Comparison of ENCODE assay signal across 17 cellular contexts in genomic region chr10:44998146-44998631, GRCh38. TPM values are rescaled to one million over a fixed set of nuclear protein-coding genes. Genes with fewer than 3 reads are reported as not detected.
A peak's percentile ranks its signal among the peaks of the same experiment; 100 is the strongest.
DNase-seq lines count a peak whose midpoint lies in the region; ATAC-seq, FAIRE-seq and TF ChIP-seq lines count a peak whose summit lies in the region.
"Had no signal": no experiment of that assay in that cellular context is flagged by ENCODE, and none has a peak within 500 bp of the region (broad histone marks: within the 10 kb centered on the region; RNA-seq: fewer than 3 reads in every experiment).

No MANE protein-coding gene starts in this region.

- peaks cover 21% of the 10 kb centered on the region for H3K79me2 ChIP-seq in astrocyte (ENCODE audit: insufficient read depth, low read length)

- POLR2A ChIA-PET in activated CD4-positive, alpha-beta T cell treated with anti-CD3 and anti-CD28 coated beads, Interleukin-2, amount 10 ng/mL, durations not matched to agents 7 days and 5 days (lab: Charles Lee) = no interaction called here

- DNase-seq in astrocyte (ENCODE audit: low read depth) (peak; percentile 39), glomerular visceral epithelial cell (ENCODE audit: extremely low spot score) (peak; percentile 81), renal cortical epithelial cell (ENCODE audit: low read depth) (peak; percentile 85), HPDE6-E6E7 (ENCODE audit: extremely low spot score) (no peak)
- no peak for DNase-seq in effector CD4-positive, alpha-beta T cell
- DNase-seq in activated CD4-positive, alpha-beta T cell treated with anti-CD3 and anti-CD28 coated beads, Interleukin-2, amount 10 ng/mL, durations not matched to agents 7 days and 5 days = no peak
- DNase-seq: activated gamma-delta T cell; DMS 273 treated with DMSO at 0.1 percent for 48 hours; KBM-7; NCI-H526 treated with DMSO at 0.1 percent for 48 hours; stimulated activated CD4-positive, alpha-beta T cell treated with anti-CD3 and anti-CD28 coated beads, Interleukin-12 subunit alpha, Interleukin-12 subunit beta, amount 100 ng/mL, for 4 hours; T-helper 2 cell had no signal

- H3K27me3 ChIP-seq in BLaER1 (no peaks in the 10 kb centered on the region), astrocyte (ENCODE audit: insufficient read depth, low read length) (no peaks in the 10 kb centered on the region)

- no peak for FAIRE-seq in astrocyte (lab: Jason Lieb, UNC)
- FAIRE-seq: keratinocyte had no signal

- H3K27ac Mint-ChIP-seq in astrocyte (ENCODE audit: unreplicated experiment) = no peak overlapping the region
- H3K27ac Mint-ChIP-seq in activated CD4-positive, alpha-beta T cell treated with anti-CD3 and anti-CD28 coated beads, Interleukin-2, amount 10 ng/mL, durations not matched to agents 7 days and 5 days = no peak overlapping the region
- H3K27ac Mint-ChIP-seq: natural killer cell treated with Interleukin-12 subunit alpha and Interleukin-12 subunit beta and Interleukin-15 and Interleukin-18, amount 100 ng/mL, for 72 hours had no signal

- no peaks in the 10 kb centered on the region for H4K20me1 ChIP-seq in BLaER1
- H4K20me1 ChIP-seq in astrocyte (ENCODE audit: insufficient read depth, low read length) = no peaks in the 10 kb centered on the region

- CTCF ChIA-PET in activated CD4-positive, alpha-beta T cell treated with anti-CD3 and anti-CD28 coated beads, Interleukin-2, amount 10 ng/mL, durations not matched to agents 7 days and 5 days (lab: Charles Lee) = interaction anchor here (0.9 kb wide), 1 partner anchor 65 kb away, joined by 3 read pairs; no protein-coding TSS in a partner anchor

- no peak for TF ChIP-seq CTCF in astrocyte (IDR thresholded peaks at IDR 0.05; ENCODE audit: insufficient read depth, low read depth, low read length)

- H3K4me1 ChIP-seq in BLaER1 (peaks cover 81% of the 10 kb centered on the region), astrocyte (ENCODE audit: insufficient read depth, low read length) (peaks cover 17% of the 10 kb centered on the region)

- H3K4me3 ChIP-seq in BLaER1 = peak overlapping the region; percentile 81; the same call in 1 of the 2 replicates
- no peak overlapping the region for H3K4me3 ChIP-seq in astrocyte (ENCODE audit: insufficient read depth, low read depth, low read length)

- no peak for ATAC-seq in HG03469 (IDR thresholded peaks at IDR 0.05; ENCODE audit: unreplicated experiment)
- ATAC-seq: natural killer cell treated with Interleukin-12 subunit alpha and Interleukin-12 subunit beta and Interleukin-15 and Interleukin-18, amount 100 ng/mL, for 72 hours; Panc1 had no signal

- H3K27me3 Mint-ChIP-seq in astrocyte (ENCODE audit: low read depth, unreplicated experiment) = no peaks in the 10 kb centered on the region
- H3K27me3 Mint-ChIP-seq in activated CD4-positive, alpha-beta T cell treated with anti-CD3 and anti-CD28 coated beads, Interleukin-2, amount 10 ng/mL, durations not matched to agents 7 days and 5 days = peaks cover 17% of the 10 kb centered on the region
- H3K27me3 Mint-ChIP-seq: natural killer cell treated with Interleukin-12 subunit alpha and Interleukin-12 subunit beta and Interleukin-15 and Interleukin-18, amount 100 ng/mL, for 72 hours had no signal

- H3K9me3 Mint-ChIP-seq in astrocyte (ENCODE audit: unreplicated experiment) = peaks cover 6% of the 10 kb centered on the region
- peaks cover 14% of the 10 kb centered on the region for H3K9me3 Mint-ChIP-seq in activated CD4-positive, alpha-beta T cell treated with anti-CD3 and anti-CD28 coated beads, Interleukin-2, amount 10 ng/mL, durations not matched to agents 7 days and 5 days

- peaks cover 6% of the 10 kb centered on the region for H3K36me3 Mint-ChIP-seq in astrocyte (ENCODE audit: low read depth, unreplicated experiment)
- peaks cover 17% of the 10 kb centered on the region for H3K36me3 Mint-ChIP-seq in activated CD4-positive, alpha-beta T cell treated with anti-CD3 and anti-CD28 coated beads, Interleukin-2, amount 10 ng/mL, durations not matched to agents 7 days and 5 days (ENCODE audit: low read depth)

- H2AFZ ChIP-seq in astrocyte (ENCODE audit: low read depth, low read length) = no peak overlapping the region

- no peak overlapping the region for H3K4me3 Mint-ChIP-seq in astrocyte (ENCODE audit: unreplicated experiment)
- H3K4me3 Mint-ChIP-seq in activated CD4-positive, alpha-beta T cell treated with anti-CD3 and anti-CD28 coated beads, Interleukin-2, amount 10 ng/mL, durations not matched to agents 7 days and 5 days = no peak overlapping the region
- H3K4me3 Mint-ChIP-seq: natural killer cell treated with Interleukin-12 subunit alpha and Interleukin-12 subunit beta and Interleukin-15 and Interleukin-18, amount 100 ng/mL, for 72 hours had no signal

- H3K9ac ChIP-seq in BLaER1 (0 out of 2 replicates have a peak overlapping the region, but pooled peaks have one; percentile 97), astrocyte (ENCODE audit: low read length) (no peak overlapping the region)

- H3K4me2 ChIP-seq in BLaER1 = peak overlapping the region; percentile 97
- no peak overlapping the region for H3K4me2 ChIP-seq in astrocyte (ENCODE audit: low read length)

- peaks cover 11% of the 10 kb centered on the region for H3K36me3 ChIP-seq in BLaER1
- H3K36me3 ChIP-seq in astrocyte (ENCODE audit: insufficient read depth, low read length) = peaks cover under 1% of the 10 kb centered on the region

- peaks cover 19% of the 10 kb centered on the region for H3K4me1 Mint-ChIP-seq in astrocyte (ENCODE audit: low read depth, unreplicated experiment)
- peaks cover 58% of the 10 kb centered on the region for H3K4me1 Mint-ChIP-seq in activated CD4-positive, alpha-beta T cell treated with anti-CD3 and anti-CD28 coated beads, Interleukin-2, amount 10 ng/mL, durations not matched to agents 7 days and 5 days

- H3K9me3 ChIP-seq in BLaER1 (peaks cover 12% of the 10 kb centered on the region), astrocyte (ENCODE audit: insufficient read depth, low read depth, low read length) (peaks cover under 1% of the 10 kb centered on the region)

- H3K27ac ChIP-seq in BLaER1 (peak overlapping the region; percentile 98), astrocyte (ENCODE audit: low read depth, low read length) (no peak overlapping the region)

RNA-seq across cellular contexts. Expression of gene ZNF22, which starts 2.5 kb away (rescaled TPM):
- total RNA-seq in astrocyte = 10.9 and 12.0 TPM in 2 replicates
- total RNA-seq in renal cortical epithelial cell = 24.5 and 26.8 TPM in 2 replicates
- total RNA-seq in activated CD4-positive, alpha-beta T cell treated with anti-CD3 and anti-CD28 coated beads, Interleukin-2, amount 10 ng/mL, durations not matched to agents 7 days and 5 days = 10 to 100 TPM; 26.9 to 29.7 TPM

RNA-seq across cellular contexts. Expression of gene DEPP1, which starts 19.6 kb away (rescaled TPM):
- 6.6 and 8.0 TPM in 2 replicates for total RNA-seq in astrocyte
- 11.3 and 24.5 TPM in 2 replicates for total RNA-seq in renal cortical epithelial cell
- under 1 TPM; 0.22 to 0.33 TPM for total RNA-seq in activated CD4-positive, alpha-beta T cell treated with anti-CD3 and anti-CD28 coated beads, Interleukin-2, amount 10 ng/mL, durations not matched to agents 7 days and 5 days

RNA-seq across cellular contexts. Expression of gene RASSF4, which starts 38.6 kb away (rescaled TPM):
- total RNA-seq in astrocyte = 69.9 and 83.0 TPM in 2 replicates
- total RNA-seq in renal cortical epithelial cell = 79.1 and 155 TPM in 2 replicates
- total RNA-seq in activated CD4-positive, alpha-beta T cell treated with anti-CD3 and anti-CD28 coated beads, Interleukin-2, amount 10 ng/mL, durations not matched to agents 7 days and 5 days = under 1 TPM; 0.42 to 0.52 TPM

Comparison
In these comparisons a context has a peak if more than half of its experiments do, and no peak if none do; other contexts are left out.
1. DNase-seq: peak in astrocyte (single experiment), glomerular visceral epithelial cell (single experiment) and renal cortical epithelial cell (single experiment); none in effector CD4-positive, alpha-beta T cell (single experiment), HPDE6-E6E7 (single experiment) and activated CD4-positive, alpha-beta T cell treated with anti-CD3 and anti-CD28 coated beads, Interleukin-2, amount 10 ng/mL, durations not matched to agents 7 days and 5 days (single experiment).
2. RNA of gene RASSF4, which starts 38.6 kb away (total RNA-seq): 69.9 to 83.0 TPM in astrocyte and 79.1 to 155 TPM in renal cortical epithelial cell; 0.42 to 0.52 TPM in activated CD4-positive, alpha-beta T cell treated with anti-CD3 and anti-CD28 coated beads, Interleukin-2, amount 10 ng/mL, durations not matched to agents 7 days and 5 days; every median in the first group is over 10 times any median in the second.